In genomic region chr1:193763313-193763712, GRCh38 we compare ENCODE assay signal across 25 cellular contexts.
DNase-seq lines count a peak whose midpoint lies in the region; ATAC-seq and TF ChIP-seq lines count a peak whose summit lies in the region.
"Had no signal": no experiment of that assay in that cellular context is flagged by ENCODE, and none has a peak within 500 bp of the region (broad histone marks: within the 10 kb centered on the region; RNA-seq: fewer than 3 reads in every experiment).

No MANE protein-coding gene starts in this region.

- peak overlapping the region; percentile 51; the same call in 1 of the 2 replicates for H3K27ac ChIP-seq in Panc1 (ENCODE audit: low read length)
- H3K27ac ChIP-seq in substantia nigra (ENCODE audit: low read depth, low read length, poor library complexity, severe bottlenecking) = no peak overlapping the region
- H3K27ac ChIP-seq: ovary had no signal

- H3K36me3 ChIP-seq in Panc1 (ENCODE audit: control insufficient read depth, insufficient read depth, low read length) = no peaks in the 10 kb centered on the region
- H3K36me3 ChIP-seq: ovary had no signal

- ATAC-seq in Panc1 (no peak), GM18858 (IDR thresholded peaks at IDR 0.05; ENCODE audit: unreplicated experiment) (no peak)
- ATAC-seq: HCT116; naive thymus-derived CD8-positive, alpha-beta T cell; sciatic nerve; T-cell had no signal

- DNase-seq in GM03348 (ENCODE audit: low spot score) (peak; percentile 1), Panc1 (ENCODE audit: low read depth, low spot score) (no peak), choroid plexus epithelial cell (ENCODE audit: low read depth) (peak; percentile 28), myocyte (ENCODE audit: low read depth) (peak; percentile 32), SHP77 treated with DMSO at 0.1 percent for 48 hours (lab: John Stamatoyannopoulos, UW) (no peak), substantia nigra (lab: John Stamatoyannopoulos, UW) (no peak)
- no peak for DNase-seq in activated naive CD4-positive, alpha-beta T cell treated with Interleukin-2 at 50 U/mL for 16 hours
- DNase-seq: activated CD4-positive, alpha-beta T cell treated with anti-CD3 and anti-CD28 coated beads for 1 hour; activated CD8-positive, alpha-beta memory T cell treated with anti-CD3 and anti-CD28 coated beads for 24 hours; activated naive CD4-positive, alpha-beta T cell treated with anti-CD3 and anti-CD28 coated beads for 36 hours; activated T-cell treated with anti-CD3 and anti-CD28 coated beads, Interleukin-2, amount 50 U/mL, for 48 hours; aorta; DMS 273 treated with DMSO at 0.1 percent for 48 hours; effector CD8-positive, alpha-beta T cell; mesendoderm; naive thymus-derived CD8-positive, alpha-beta T cell; NCI-H1694 treated with DMSO at 0.1 percent for 48 hours; NCI-H2227 treated with DMSO at 0.1 percent for 48 hours; ovary; Right ventricle myocardium superior; stimulated activated CD8-positive, alpha-beta memory T cell treated with anti-CD3 and anti-CD28 coated beads, Interleukin-4, amount 100 ng/mL, for 48 hours; T-cell had no signal

- POLR2A ChIA-PET in Panc1 (lab: Charles Lee) = no interaction called here

- BruUV-seq in Panc1 (replicated peaks; lab: Mats Ljungman, UMichigan) = no TSS peak

- TF ChIP-seq CTCF in Panc1 (IDR thresholded peaks at IDR 0.05) (no peak), choroid plexus epithelial cell (conservative IDR thresholded peaks at IDR 0.05; ENCODE audit: low read depth, low read length) (no peak)

- H3K27me3 ChIP-seq in Panc1 (ENCODE audit: control insufficient read depth, insufficient read depth, low read length) = no peaks in the 10 kb centered on the region
- H3K27me3 ChIP-seq: ovary had no signal

- intact Hi-C loops in Panc1 (cut with micrococcal nuclease; ENCODE audit: unreplicated experiment) = no loop called here

- CTCF ChIA-PET in Panc1 (lab: Charles Lee) = no interaction called here

- in situ Hi-C loops in Panc1 (cut with HindIII; ENCODE audit: low pct_unique_long_range_greater_than_20kb, low sequenced_read_pairs) = no loop called here

- H3K4me1 ChIP-seq in Panc1 (ENCODE audit: control insufficient read depth, insufficient read depth, low read length) = no peaks in the 10 kb centered on the region; the same call in none of the 2 replicates

- H3K4me3 ChIP-seq in Panc1 (ENCODE audit: low read depth in 2 of 2, low read length in 2 of 2) (no peak overlapping the region), choroid plexus epithelial cell (ENCODE audit: low read depth, low read length) (no peak overlapping the region)
- H3K4me3 ChIP-seq: ovary had no signal

- no peaks in the 10 kb centered on the region for H3K9me3 ChIP-seq in Panc1 (ENCODE audit: control insufficient read depth, insufficient read depth, low read depth, low read length)
- H3K9me3 ChIP-seq: ovary had no signal

Comparison
In these comparisons a context has a peak if more than half of its experiments do, and no peak if none do; other contexts are left out.
1. DNase-seq: peak in GM03348 (single experiment), choroid plexus epithelial cell (single experiment) and myocyte (single experiment); none in Panc1 (single experiment), activated naive CD4-positive, alpha-beta T cell treated with Interleukin-2 at 50 U/mL for 16 hours (single experiment), SHP77 treated with DMSO at 0.1 percent for 48 hours (single experiment) and substantia nigra (0 of 49).